ENCODE assay signal across 6 cellular contexts in the genomic region with DNA sequence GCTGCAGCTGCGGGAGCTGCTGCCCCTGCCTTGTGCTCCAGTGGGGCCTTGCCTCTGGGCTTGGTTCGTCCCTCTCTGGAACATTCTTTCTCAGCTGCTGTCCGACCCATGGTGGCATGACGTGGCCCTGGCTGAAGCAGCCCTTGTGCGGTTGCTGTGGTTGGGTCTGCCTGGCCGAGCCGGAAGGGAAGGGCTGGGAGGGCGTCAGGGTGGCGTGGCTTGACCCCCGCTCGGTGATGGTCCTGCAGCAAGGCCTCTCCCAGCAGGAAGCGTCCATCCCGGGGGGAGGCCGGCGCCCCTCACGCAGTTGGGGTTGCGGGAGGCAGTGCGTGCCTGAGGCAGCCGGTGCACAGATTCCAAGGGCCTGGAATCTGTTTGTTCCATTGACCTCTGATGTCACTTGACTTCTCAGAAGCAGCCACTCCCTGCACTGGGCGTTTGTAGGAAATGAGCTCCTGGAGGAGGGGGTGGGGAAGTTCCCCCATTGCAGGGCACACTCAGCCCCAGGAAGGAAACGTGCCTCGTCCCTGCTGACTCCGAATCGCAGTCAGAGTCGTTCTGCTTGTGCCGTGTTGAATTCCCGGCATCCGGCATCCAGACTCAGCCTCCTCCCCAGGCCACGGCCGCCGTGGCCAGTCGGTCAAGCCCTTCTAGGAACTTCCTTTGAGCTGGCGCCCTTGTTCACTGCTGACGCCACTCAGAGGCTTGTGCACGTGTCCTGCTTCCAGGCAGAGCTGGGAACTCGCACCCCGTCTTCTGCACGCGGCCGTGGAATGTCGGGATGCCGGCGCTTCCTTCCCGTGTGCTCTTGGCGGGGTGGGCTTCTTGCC. TPM values are rescaled to one million over a fixed set of nuclear protein-coding genes. Genes with fewer than 3 reads are reported as not detected.
A peak's percentile ranks its signal among the peaks of the same experiment; 100 is the strongest.
DNase-seq lines count a peak whose midpoint lies in the region; FAIRE-seq and TF ChIP-seq lines count a peak whose summit lies in the region.

No MANE protein-coding gene starts in this region.

- TF ChIP-seq CTCF in colonic mucosa (IDR thresholded peaks at IDR 0.05) (no peak), parathyroid adenoma (IDR thresholded peaks at IDR 0.05) (no peak)

- no peaks in the 10 kb centered on the region for H3K27me3 ChIP-seq in colonic mucosa
- H3K27me3 ChIP-seq in parathyroid adenoma (ENCODE audit: control insufficient read depth, insufficient read depth, low read length), result no peaks in the 10 kb centered on the region

- DNase-seq in HS-5 (ENCODE audit: low read depth), result peak; percentile 59
- DNase-seq in colonic mucosa, result peak; percentile 86
- DNase-seq in nucleus accumbens (lab: John Stamatoyannopoulos, UW), result no peak
- no peak for DNase-seq in H54 (ENCODE audit: insufficient read length, low spot score)
- DNase-seq in H4 (ENCODE audit: low spot score), result no peak

- H3K9ac ChIP-seq in colonic mucosa (ENCODE audit: low read depth in 2 of 2, low read length in 2 of 2) (peak overlapping the region; percentile 20 to 35), parathyroid adenoma (no peak overlapping the region)

- H3K79me2 ChIP-seq in parathyroid adenoma, result no peaks in the 10 kb centered on the region

- H3K9me3 ChIP-seq in colonic mucosa (no peaks in the 10 kb centered on the region), parathyroid adenoma (ENCODE audit: control insufficient read depth, low read length) (no peaks in the 10 kb centered on the region)

- peak overlapping the region; percentile 82 for H3K27ac ChIP-seq in colonic mucosa
- H3K27ac ChIP-seq in parathyroid adenoma, result peak overlapping the region; percentile 78

- H3K4me2 ChIP-seq in parathyroid adenoma (ENCODE audit: low read length), result peak overlapping the region; percentile 15

- H3K4me1 ChIP-seq in colonic mucosa (peaks cover 27% of the 10 kb centered on the region), parathyroid adenoma (no peaks in the 10 kb centered on the region)

- FAIRE-seq in H54 (lab: Jason Lieb, UNC), result no peak

- no peak for TF ChIP-seq POLR2A in H54 (IDR thresholded peaks at IDR 0.05; ENCODE audit: low read depth, low read length)

- H3K36me3 ChIP-seq in colonic mucosa (no peaks in the 10 kb centered on the region), parathyroid adenoma (ENCODE audit: control insufficient read depth, insufficient read depth, low read length) (no peaks in the 10 kb centered on the region)

- H3K4me3 ChIP-seq in colonic mucosa, result no peak overlapping the region
- no peak overlapping the region for H3K4me3 ChIP-seq in parathyroid adenoma (ENCODE audit: low read depth, low read length)

- intact Hi-C loops in colonic mucosa (cut with DNase I), result no loop called here

- no peak overlapping the region for H2AFZ ChIP-seq in parathyroid adenoma

RNA-seq across cellular contexts. Expression of a gene that starts 9.7 kb away (rescaled TPM):
- total RNA-seq in colonic mucosa, result 1 to 10 TPM in 1 of 2 donors, not detected in 1; 7.5 TPM
- 0.10 and 0.39 TPM in 2 replicates for total RNA-seq in H4 (2014; rRNA removed; shearing (Covaris generic))

RNA-seq across cellular contexts. Expression of a gene that starts 21.1 kb away (rescaled TPM):
- total RNA-seq in colonic mucosa, result 10 to 100 TPM; 35.3 to 76.9 TPM
- total RNA-seq in H4 (2014; rRNA removed; shearing (Covaris generic)), result 24.6 and 36.0 TPM in 2 replicates

RNA-seq across cellular contexts. Expression of a gene that starts 21.1 kb away (rescaled TPM):
- 10 to 100 TPM; 27.2 to 41.4 TPM for total RNA-seq in colonic mucosa
- total RNA-seq in H4 (2014; rRNA removed; shearing (Covaris generic)), result 5.4 and 9.4 TPM in 2 replicates

RNA-seq across cellular contexts. Expression of a gene that starts 28.6 kb away (rescaled TPM):
- 10 to 100 TPM; 25.7 to 34.9 TPM for total RNA-seq in colonic mucosa
- 8.6 and 11.6 TPM in 2 replicates for total RNA-seq in H4 (2014; rRNA removed; shearing (Covaris generic))

RNA-seq across cellular contexts. Expression of a gene that starts 33.5 kb away (rescaled TPM):
- total RNA-seq in colonic mucosa, result 1 to 10 TPM; 2.5 to 5.3 TPM
- total RNA-seq in H4 (2014; rRNA removed; shearing (Covaris generic)), result 9.4 and 18.9 TPM in 2 replicates

Comparison
In these comparisons a context has a peak if more than half of its experiments do, and no peak if none do; other contexts are left out.
1. DNase-seq: peak in HS-5 (single experiment) and colonic mucosa (single experiment); none in nucleus accumbens (0 of 56), H54 (single experiment) and H4 (single experiment).